Comparison of ENCODE assay signal across 15 cellular contexts in genomic region chr10:130989670-130990247, GRCh38.
A peak's percentile ranks its signal among the peaks of the same experiment; 100 is the strongest.
DNase-seq lines count a peak whose midpoint lies in the region; ATAC-seq and TF ChIP-seq lines count a peak whose summit lies in the region.
"Had no signal": no experiment of that assay in that cellular context is flagged by ENCODE, and none has a peak within 500 bp of the region (broad histone marks: within the 10 kb centered on the region; RNA-seq: fewer than 3 reads in every experiment).

No MANE protein-coding gene starts in this region.

- TF ChIP-seq POLR2A in esophagus muscularis mucosa (IDR thresholded peaks at IDR 0.05; ENCODE audit: low read depth) = no peak

- no peaks in the 10 kb centered on the region for H4K20me1 ChIP-seq in SK-N-SH (ENCODE audit: insufficient read depth)

- no peak overlapping the region for H3K4me2 ChIP-seq in SK-N-SH

- H2AFZ ChIP-seq in SK-N-SH (ENCODE audit: low read depth) = no peak overlapping the region
- H2AFZ ChIP-seq: GM23248 had no signal

- no peaks in the 10 kb centered on the region for H3K9me2 ChIP-seq in SK-N-SH

- POLR2A ChIA-PET in SK-N-SH (lab: Yijun Ruan, JAX) = no interaction called here
- POLR2A ChIA-PET in activated CD8-positive, alpha-beta T cell treated with anti-CD3 and anti-CD28 coated beads, Interleukin-2, amount 10 ng/mL, durations not matched to agents 7 days and 5 days (lab: Charles Lee) = no interaction called here

- H3K36me3 ChIP-seq in SK-N-SH (replicated peaks in 1 of 2; ENCODE audit: control insufficient read depth in 1 of 2, insufficient read depth in 2 of 2, low read length in 1 of 2) = no peaks in the 10 kb centered on the region
- no peaks in the 10 kb centered on the region for H3K36me3 ChIP-seq in esophagus muscularis mucosa
- H3K36me3 ChIP-seq: BE2C had no signal

- H3K27ac Mint-ChIP-seq in activated CD8-positive, alpha-beta T cell treated with anti-CD3 and anti-CD28 coated beads, Interleukin-2, amount 10 ng/mL, durations not matched to agents 7 days and 5 days = no peak overlapping the region
- H3K27ac Mint-ChIP-seq: CD4-positive, CD25-positive, alpha-beta regulatory T cell had no signal

- no peaks in the 10 kb centered on the region for H3K27me3 Mint-ChIP-seq in activated CD8-positive, alpha-beta T cell treated with anti-CD3 and anti-CD28 coated beads, Interleukin-2, amount 10 ng/mL, durations not matched to agents 7 days and 5 days (ENCODE audit: low read depth)
- H3K27me3 Mint-ChIP-seq: CD4-positive, CD25-positive, alpha-beta regulatory T cell had no signal

- intact Hi-C loops in esophagus muscularis mucosa (cut with DNase I) = no loop called here

- CTCF ChIA-PET in SK-N-SH (lab: Yijun Ruan, JAX) = no interaction called here
- CTCF ChIA-PET in activated CD8-positive, alpha-beta T cell treated with anti-CD3 and anti-CD28 coated beads, Interleukin-2, amount 10 ng/mL, durations not matched to agents 7 days and 5 days (lab: Charles Lee) = no interaction called here

- no peaks in the 10 kb centered on the region for H3F3A ChIP-seq in SK-N-SH (replicated peaks; ENCODE audit: insufficient read depth)

- H3K4me1 Mint-ChIP-seq in activated CD8-positive, alpha-beta T cell treated with anti-CD3 and anti-CD28 coated beads, Interleukin-2, amount 10 ng/mL, durations not matched to agents 7 days and 5 days (ENCODE audit: low read depth) = no peaks in the 10 kb centered on the region
- H3K4me1 Mint-ChIP-seq: CD4-positive, CD25-positive, alpha-beta regulatory T cell had no signal

- H3K4me1 ChIP-seq in SK-N-SH (ENCODE audit: control insufficient read depth in 1 of 2, insufficient read depth in 2 of 2, low read depth in 1 of 2, low read length in 1 of 2) (peaks cover 0 to 10% of the 10 kb centered on the region in 2 experiments; a peak in 2 of 4 replicates), esophagus muscularis mucosa (no peaks in the 10 kb centered on the region)
- H3K4me1 ChIP-seq: BE2C had no signal

- ATAC-seq in SK-N-SH treated with all-trans-retinoic acid at 6 μM for 48 hours (no peak), HG03571 (IDR thresholded peaks at IDR 0.05; ENCODE audit: unreplicated experiment) (no peak)
- no peak for ATAC-seq in activated CD8-positive, alpha-beta T cell treated with anti-CD3 and anti-CD28 coated beads, Interleukin-2, amount 10 ng/mL, durations not matched to agents 7 days and 5 days
- ATAC-seq: GM12878, HCT116 had no signal

- H3K9me3 ChIP-seq in SK-N-SH (no peaks in the 10 kb centered on the region), esophagus muscularis mucosa (no peaks in the 10 kb centered on the region)
- H3K9me3 ChIP-seq: BE2C had no signal

- DNase-seq in SK-N-SH (peak; percentile 68), NCI-H69 (lab: John Stamatoyannopoulos, UW) (peak; percentile 19), esophagus muscularis mucosa (ENCODE audit: extremely low spot score) (peak; percentile 91), GM13976 (ENCODE audit: low spot score) (no peak)
- DNase-seq in activated CD8-positive, alpha-beta T cell treated with anti-CD3 and anti-CD28 coated beads, Interleukin-2, amount 10 ng/mL, durations not matched to agents 7 days and 5 days = no peak
- DNase-seq: BE2C; Calu3; CD4-positive, CD25-positive, alpha-beta regulatory T cell; DMS 273 treated with DMSO at 0.1 percent for 48 hours; GM23248 had no signal

- in situ Hi-C loops in GM13976 (cut with MboI; ENCODE audit: low sequenced_read_pairs, unreplicated experiment) = no loop called here

- H3K4me3 ChIP-seq in SK-N-SH (ENCODE audit: low read depth in 2 of 2, low read length in 1 of 2) = no peak overlapping the region
- H3K4me3 ChIP-seq in esophagus muscularis mucosa = no peak overlapping the region
- H3K4me3 ChIP-seq: GM12878, GM23248 had no signal

- H3K9me3 Mint-ChIP-seq in activated CD8-positive, alpha-beta T cell treated with anti-CD3 and anti-CD28 coated beads, Interleukin-2, amount 10 ng/mL, durations not matched to agents 7 days and 5 days (ENCODE audit: insufficient read depth) = no peaks in the 10 kb centered on the region

- no peak for TF ChIP-seq CTCF in SK-N-SH (IDR thresholded peaks at IDR 0.05)
- TF ChIP-seq CTCF in esophagus muscularis mucosa (IDR thresholded peaks at IDR 0.05) = no peak
- no peak for TF ChIP-seq CTCF in GM13976 (IDR thresholded peaks at IDR 0.05; ENCODE audit: borderline replicate concordance, control extremely low read depth, extremely low read depth, insufficient read depth, missing control alignments)

- H3K36me3 Mint-ChIP-seq in activated CD8-positive, alpha-beta T cell treated with anti-CD3 and anti-CD28 coated beads, Interleukin-2, amount 10 ng/mL, durations not matched to agents 7 days and 5 days (ENCODE audit: low read depth) = no peaks in the 10 kb centered on the region
- H3K36me3 Mint-ChIP-seq: CD4-positive, CD25-positive, alpha-beta regulatory T cell had no signal

- no peak for TF ChIP-seq RAD21 in SK-N-SH (IDR thresholded peaks at IDR 0.05; ENCODE audit: low read length)

- TF ChIP-seq EP300 in SK-N-SH (IDR thresholded peaks at IDR 0.05; ENCODE audit: borderline replicate concordance in 1 of 2, low read depth in 1 of 2, low read length in 1 of 2) = no peak
- TF ChIP-seq EP300 in esophagus muscularis mucosa (IDR thresholded peaks at IDR 0.05) = no peak

- no peaks in the 10 kb centered on the region for H3K79me2 ChIP-seq in SK-N-SH (ENCODE audit: insufficient read depth)

- no peak overlapping the region for H3K4me3 Mint-ChIP-seq in activated CD8-positive, alpha-beta T cell treated with anti-CD3 and anti-CD28 coated beads, Interleukin-2, amount 10 ng/mL, durations not matched to agents 7 days and 5 days
- H3K4me3 Mint-ChIP-seq: CD4-positive, CD25-positive, alpha-beta regulatory T cell had no signal

- H3K27me3 ChIP-seq in SK-N-SH (ENCODE audit: insufficient read depth) (no peaks in the 10 kb centered on the region), esophagus muscularis mucosa (peaks cover 0 to 15% (median 0%) of the 10 kb centered on the region in 4 donors)
- H3K27me3 ChIP-seq: BE2C had no signal

- 21% methylated on average over 7 of the region's 8 CpGs for WGBS in SK-N-SH (ENCODE audit: low lambda C conversion rate)
- 54% methylated on average over 7 of the region's 8 CpGs for WGBS in esophagus muscularis mucosa

- H3K9ac ChIP-seq in SK-N-SH = no peak overlapping the region
- H3K9ac ChIP-seq: GM23248 had no signal

- H3K27ac ChIP-seq in SK-N-SH (ENCODE audit: low read depth in 2 of 2, low read length in 1 of 2) = 0 out of 4 replicates have a peak overlapping the region, but pooled peaks of 1 of the 2 experiments have one; percentile 17
- H3K27ac ChIP-seq in esophagus muscularis mucosa (replicated peaks in 1 of 4) = no peak overlapping the region
- H3K27ac ChIP-seq: GM23248, HL-60 had no signal

TF ChIP-seq in SK-N-SH, 30 proteins besides CTCF, POLR2A, EP300 and RAD21:
- TF ChIP-seq TCF12 (IDR thresholded peaks at IDR 0.05) = no peak
- TF ChIP-seq RCOR1 (IDR thresholded peaks at IDR 0.05; ENCODE audit: low read length) = no peak
- TF ChIP-seq PBX3 (IDR thresholded peaks at IDR 0.05) = no peak
- no peak for TF ChIP-seq FOSL2 (IDR thresholded peaks at IDR 0.05; ENCODE audit: borderline replicate concordance, low read depth)
- peak; percentile 67 for TF ChIP-seq GATA2 (CRISPR knock-in tag; IDR thresholded peaks at IDR 0.05)
- no peak for TF ChIP-seq JUND (IDR thresholded peaks at IDR 0.05)

TF ChIP-seq in SK-N-SH treated with all-trans-retinoic acid at 6 μM for 48 hours, 23 proteins besides CTCF, POLR2A, EP300 and RAD21 (continues in another document):
- TF ChIP-seq ESRRG (CRISPR knock-in tag; IDR thresholded peaks at IDR 0.05) (no peak), GLIS3 (CRISPR knock-in tag; IDR thresholded peaks at IDR 0.05) (no peak), BACH2 (CRISPR knock-in tag; IDR thresholded peaks at IDR 0.05; ENCODE audit: borderline replicate concordance) (no peak), ZC3H10 (CRISPR knock-in tag; IDR thresholded peaks at IDR 0.05) (no peak), RARB (CRISPR knock-in tag; IDR thresholded peaks at IDR 0.05) (no peak), ZFP3 (CRISPR knock-in tag; IDR thresholded peaks at IDR 0.05) (no peak), TSHZ2 (CRISPR knock-in tag; IDR thresholded peaks at IDR 0.05) (no peak), ZNF70 (CRISPR knock-in tag; IDR thresholded peaks at IDR 0.05) (no peak), PATZ1 (CRISPR knock-in tag; IDR thresholded peaks at IDR 0.05; ENCODE audit: borderline replicate concordance) (no peak)

Comparison
In these comparisons a context has a peak if more than half of its experiments do, and no peak if none do; other contexts are left out.
1. DNase-seq: peak in SK-N-SH (single experiment), NCI-H69 (single experiment) and esophagus muscularis mucosa (single experiment); none in GM13976 (single experiment) and activated CD8-positive, alpha-beta T cell treated with anti-CD3 and anti-CD28 coated beads, Interleukin-2, amount 10 ng/mL, durations not matched to agents 7 days and 5 days (single experiment).